ENCODE assay signal across 19 cellular contexts in the genomic region with DNA sequence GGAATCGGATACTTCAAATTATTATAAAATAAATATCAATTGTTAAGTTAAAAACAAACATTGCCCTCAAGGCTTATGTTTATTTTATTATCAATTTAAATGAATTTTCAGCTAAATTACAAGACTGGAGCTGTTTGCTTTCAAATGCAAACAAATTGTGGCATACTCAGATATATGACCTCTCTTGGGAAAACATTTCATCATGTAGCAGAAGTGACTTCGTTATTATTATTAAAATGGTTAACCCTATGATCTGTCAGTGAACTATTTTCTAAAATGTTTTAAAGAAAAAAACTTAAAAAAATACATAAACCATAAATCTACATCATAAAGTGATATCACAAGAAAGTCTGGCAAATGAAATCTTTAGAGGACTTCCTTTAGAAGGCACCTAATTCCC.
DNase-seq lines count a peak whose midpoint lies in the region; ATAC-seq, FAIRE-seq and TF ChIP-seq lines count a peak whose summit lies in the region.
"Had no signal": no experiment of that assay in that cellular context is flagged by ENCODE, and none has a peak within 500 bp of the region (broad histone marks: within the 10 kb centered on the region; RNA-seq: fewer than 3 reads in every experiment).

No MANE protein-coding gene starts in this region.

- dilution Hi-C loops in IMR-90 (cut with HindIII; ENCODE audit: low sequenced_read_pairs, unreplicated experiment), result no loop called here

- no peak overlapping the region for H3K9ac ChIP-seq in IMR-90 (ENCODE audit: low read depth, low read length)
- H3K9ac ChIP-seq: BLaER1 had no signal

- POLR2A ChIA-PET in IMR-90 (lab: Charles Lee; ENCODE audit: unreplicated experiment), result no interaction called here

- DNase-seq in NCI-H2029 treated with DMSO at 0.1 percent for 48 hours (lab: John Stamatoyannopoulos, UW) (peak; percentile 27), NCI-H2029 (lab: John Stamatoyannopoulos, UW) (no peak), IMR-90 (no peak), glutamatergic neuron (no peak), pancreas (no peak), SK-N-DZ (ENCODE audit: low spot score) (no peak), GM10266 (ENCODE audit: extremely low spot score) (no peak)
- DNase-seq: 8988T; CD4-positive, alpha-beta memory T cell; GOT3; H7 had no signal

- H3K14ac ChIP-seq in IMR-90 (replicated peaks; ENCODE audit: low read depth, low read length), result no peak overlapping the region

- peaks cover 3% of the 10 kb centered on the region; the same call in 1 of the 2 replicates for H3K9me1 ChIP-seq in IMR-90 (ENCODE audit: insufficient read depth, low read length)

- in situ Hi-C loops in IMR-90 (cut with MboI; ENCODE audit: low sequenced_read_pairs), result no loop called here

- no peak overlapping the region for H2BK15ac ChIP-seq in IMR-90 (ENCODE audit: low read depth, low read length)

- H3K27me3 ChIP-seq in IMR-90 (ENCODE audit: control insufficient read depth, insufficient read depth, low read length) (no peaks in the 10 kb centered on the region), pancreas (no peaks in the 10 kb centered on the region)
- H3K27me3 ChIP-seq: BLaER1 had no signal

- no peak overlapping the region for H4K8ac ChIP-seq in IMR-90 (ENCODE audit: low read depth in 2 of 2, low read length in 2 of 2)

- no CpG with 5 or more reads among the region's 2 CpGs for WGBS in IMR-90 (ENCODE audit: extremely low coverage in 2 of 2, insufficient read length in 1 of 2), 2 experiments
- 16 to 17% methylated on average over 2 of the region's 2 CpGs for WGBS in pancreas, 2 donors

- H2AFZ ChIP-seq in IMR-90 (replicated peaks; ENCODE audit: low read length, poor library complexity), result no peak overlapping the region

- TF ChIP-seq RAD21 in IMR-90 (IDR thresholded peaks at IDR 0.05; ENCODE audit: low read length), result no peak

- no peak overlapping the region for H3K4me3 ChIP-seq in IMR-90 (ENCODE audit: insufficient read depth, low read depth, low read length)
- no peak overlapping the region for H3K4me3 ChIP-seq in pancreas
- H3K4me3 ChIP-seq: BLaER1, K562 had no signal

- H2AK9ac ChIP-seq in IMR-90 (replicated peaks; ENCODE audit: low read depth, low read length, poor library complexity), result no peak overlapping the region

- no peak overlapping the region for H3K4me3 Mint-ChIP-seq in glutamatergic neuron (ENCODE audit: unreplicated experiment)
- H3K4me3 Mint-ChIP-seq: CD14-positive monocyte; CD4-positive, alpha-beta memory T cell had no signal

- no peak overlapping the region for H4K91ac ChIP-seq in IMR-90 (ENCODE audit: insufficient read depth, low read depth, low read length)

- peak overlapping the region; percentile 64 for H3K27ac Mint-ChIP-seq in glutamatergic neuron (ENCODE audit: unreplicated experiment)
- H3K27ac Mint-ChIP-seq: CD4-positive, alpha-beta memory T cell had no signal

- no peak overlapping the region for H3K23ac ChIP-seq in IMR-90 (ENCODE audit: low read depth, low read length)

- no peak overlapping the region for H3K4me2 ChIP-seq in IMR-90 (ENCODE audit: low read depth, low read length)
- H3K4me2 ChIP-seq: BLaER1 had no signal

- peak; percentile 66 for FAIRE-seq in pancreas (lab: Jason Lieb, UNC)
- FAIRE-seq: G401.6, GM12892, GM18507, K562 had no signal

- no peak overlapping the region for H2BK120ac ChIP-seq in IMR-90 (ENCODE audit: low read depth, low read length)

- intact Hi-C loops in IMR-90 (cut with micrococcal nuclease) (no loop called here), pancreas (cut with DNase I) (no loop called here)

- no peak overlapping the region for H3K4ac ChIP-seq in IMR-90 (ENCODE audit: low read depth, low read length)

- no peaks in the 10 kb centered on the region for H3K79me1 ChIP-seq in IMR-90 (ENCODE audit: low read depth in 1 of 2, low read length in 2 of 2)

- H3K36me3 Mint-ChIP-seq in glutamatergic neuron (ENCODE audit: unreplicated experiment), result peaks cover 7% of the 10 kb centered on the region

- H3K4me1 Mint-ChIP-seq in glutamatergic neuron (ENCODE audit: low read depth, unreplicated experiment), result peaks cover 12% of the 10 kb centered on the region
- H3K4me1 Mint-ChIP-seq: CD14-positive monocyte had no signal

- no peak overlapping the region for H3K56ac ChIP-seq in IMR-90 (ENCODE audit: extremely low read depth, insufficient read depth, low read length)

- H2BK5ac ChIP-seq in IMR-90 (ENCODE audit: low read depth, low read length, poor library complexity, severe bottlenecking), result no peak overlapping the region

- H3K36me3 ChIP-seq in IMR-90 (ENCODE audit: control insufficient read depth, insufficient read depth, low read length), result no peaks in the 10 kb centered on the region
- no peaks in the 10 kb centered on the region for H3K36me3 ChIP-seq in pancreas
- H3K36me3 ChIP-seq: BLaER1 had no signal

- H3K27ac ChIP-seq in IMR-90 (ENCODE audit: insufficient read depth, low read length), result no peak overlapping the region
- H3K27ac ChIP-seq in pancreas, result no peak overlapping the region
- H3K27ac ChIP-seq: BLaER1 had no signal

- CTCF ChIA-PET in IMR-90 (lab: Yijun Ruan, JAX), result interaction anchor here (0.7 kb wide), 1 partner anchor 34 kb away, joined by 3 read pairs; no protein-coding TSS in a partner anchor

- BruUV-seq in IMR-90 (replicated peaks; lab: Mats Ljungman, UMichigan), result no TSS peak

- no peak overlapping the region for H2AK5ac ChIP-seq in IMR-90 (ENCODE audit: low read depth, low read length)

- ATAC-seq in IMR-90 (ENCODE audit: low read depth) (peak; percentile 7; the same call in 1 of the 2 replicates), pancreas (no peak), HG03097 (IDR thresholded peaks at IDR 0.05; ENCODE audit: low FRiP score, unreplicated experiment) (no peak)
- ATAC-seq: HCT116, K562 had no signal

- no peak overlapping the region for H2BK20ac ChIP-seq in IMR-90 (ENCODE audit: low read depth, low read length)

- no peak overlapping the region for H3K18ac ChIP-seq in IMR-90 (ENCODE audit: low read depth, low read length)

- H3K4me1 ChIP-seq in IMR-90 (ENCODE audit: control insufficient read depth, insufficient read depth, low read length) (no peaks in the 10 kb centered on the region; the same call in 1 of the 2 replicates), pancreas (peaks cover 6 to 13% (median 6%) of the 10 kb centered on the region in 3 donors)
- H3K4me1 ChIP-seq: BLaER1 had no signal

- H3K9me3 ChIP-seq in IMR-90 (ENCODE audit: control insufficient read depth, insufficient read depth, low read length) (no peaks in the 10 kb centered on the region), pancreas (no peaks in the 10 kb centered on the region)
- H3K9me3 ChIP-seq: BLaER1 had no signal

- no peak for TF ChIP-seq POLR2A in IMR-90 (IDR thresholded peaks at IDR 0.05; ENCODE audit: low read depth, low read length)

- no peaks in the 10 kb centered on the region for H3K27me3 Mint-ChIP-seq in glutamatergic neuron (ENCODE audit: unreplicated experiment)
- H3K27me3 Mint-ChIP-seq: CD4-positive, alpha-beta memory T cell had no signal

- peaks cover 2% of the 10 kb centered on the region for H3K9me3 Mint-ChIP-seq in glutamatergic neuron (ENCODE audit: unreplicated experiment)

- no peaks in the 10 kb centered on the region for H4K20me1 ChIP-seq in IMR-90 (ENCODE audit: insufficient read depth, low read length)
- H4K20me1 ChIP-seq: BLaER1 had no signal

- H4K5ac ChIP-seq in IMR-90 (ENCODE audit: low read depth, low read length), result no peak overlapping the region

- TF ChIP-seq CTCF in IMR-90 (conservative IDR thresholded peaks at IDR 0.05; ENCODE audit: low read depth, low read length) (no peak), glutamatergic neuron (IDR thresholded peaks at IDR 0.05; ENCODE audit: partially characterized antibody, unreplicated experiment) (no peak), pancreas (IDR thresholded peaks at IDR 0.05) (no peak), GM10266 (IDR thresholded peaks at IDR 0.05; ENCODE audit: control insufficient read depth, insufficient read depth, low read depth, missing control alignments) (no peak)

TF ChIP-seq in IMR-90, 13 proteins besides CTCF, POLR2A, EP300 and RAD21:
- no peak for TF ChIP-seq CHD1 (IDR thresholded peaks at IDR 0.05; ENCODE audit: low read depth, low read length)
- TF ChIP-seq MXI1 (IDR thresholded peaks at IDR 0.05; ENCODE audit: borderline replicate concordance, low read depth, low read length), result no peak
- no peak for TF ChIP-seq MAZ (IDR thresholded peaks at IDR 0.05; ENCODE audit: borderline replicate concordance, low read depth, low read length)
- TF ChIP-seq MAFK (IDR thresholded peaks at IDR 0.05; ENCODE audit: low read depth, low read length), result no peak
- TF ChIP-seq, protein P1, sequence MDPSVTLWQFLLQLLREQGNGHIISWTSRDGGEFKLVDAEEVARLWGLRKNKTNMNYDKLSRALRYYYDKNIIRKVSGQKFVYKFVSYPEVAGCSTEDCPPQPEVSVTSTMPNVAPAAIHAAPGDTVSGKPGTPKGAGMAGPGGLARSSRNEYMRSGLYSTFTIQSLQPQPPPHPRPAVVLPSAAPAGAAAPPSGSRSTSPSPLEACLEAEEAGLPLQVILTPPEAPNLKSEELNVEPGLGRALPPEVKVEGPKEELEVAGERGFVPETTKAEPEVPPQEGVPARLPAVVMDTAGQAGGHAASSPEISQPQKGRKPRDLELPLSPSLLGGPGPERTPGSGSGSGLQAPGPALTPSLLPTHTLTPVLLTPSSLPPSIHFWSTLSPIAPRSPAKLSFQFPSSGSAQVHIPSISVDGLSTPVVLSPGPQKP (IDR thresholded peaks at IDR 0.05; ENCODE audit: borderline replicate concordance, low read depth, low read length), result no peak
- no peak for TF ChIP-seq USF2 (IDR thresholded peaks at IDR 0.05; ENCODE audit: low read depth, low read length)
- no peak for TF ChIP-seq NFE2L2 (IDR thresholded peaks at IDR 0.05; ENCODE audit: low read depth, low read length)
- TF ChIP-seq BHLHE40 (IDR thresholded peaks at IDR 0.05; ENCODE audit: low read depth, low read length), result no peak
- TF ChIP-seq FOS (IDR thresholded peaks at IDR 0.05; ENCODE audit: low read depth, low read length), result no peak
- no peak for TF ChIP-seq RCOR1 (IDR thresholded peaks at IDR 0.05; ENCODE audit: insufficient replicate concordance, low read length)
- no peak for TF ChIP-seq RFX5 (IDR thresholded peaks at IDR 0.05; ENCODE audit: low read depth, low read length)
- TF ChIP-seq CEBPB (IDR thresholded peaks at IDR 0.05; ENCODE audit: low read depth, low read length), result no peak
- no peak for TF ChIP-seq SMC3 (IDR thresholded peaks at IDR 0.05; ENCODE audit: low read depth, low read length)
